Comparison of ENCODE assay signal across 13 cellular contexts in the genomic region with DNA sequence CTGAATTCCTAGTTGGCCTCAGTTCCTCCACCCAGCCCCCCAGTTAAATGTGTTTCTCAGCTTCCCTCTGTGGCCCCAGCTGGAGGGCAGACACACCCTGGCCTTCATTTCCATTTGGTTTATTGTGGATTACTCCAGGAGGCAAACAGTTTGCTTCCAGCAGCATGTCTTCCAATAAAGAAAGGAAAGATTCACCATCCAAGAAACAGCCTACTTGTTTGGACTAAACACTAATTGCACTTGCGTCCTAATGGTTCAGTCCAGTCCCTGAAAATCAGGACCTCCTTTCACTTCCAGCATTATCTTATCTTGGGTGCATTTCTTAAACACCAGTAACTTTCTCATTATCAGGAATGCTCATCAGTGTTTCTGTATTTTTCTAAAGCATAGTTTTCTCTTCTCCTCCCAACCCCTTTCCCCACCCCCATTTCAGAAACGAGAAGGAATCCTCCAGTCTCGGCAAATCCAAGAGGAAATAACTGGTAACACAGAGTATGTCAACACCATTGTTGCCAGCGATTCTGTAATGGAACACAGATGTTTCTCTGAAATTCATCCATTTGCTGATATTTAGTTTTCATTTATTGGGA.
DNase-seq lines count a peak whose midpoint lies in the region; ATAC-seq, FAIRE-seq and TF ChIP-seq lines count a peak whose summit lies in the region.
"Had no signal": no experiment of that assay in that cellular context is flagged by ENCODE, and none has a peak within 500 bp of the region (broad histone marks: within the 10 kb centered on the region; RNA-seq: fewer than 3 reads in every experiment).

No MANE protein-coding gene starts in this region.

- no peak for TF ChIP-seq EP300 in K562 (IDR thresholded peaks at IDR 0.05; ENCODE audit: low read length)

- 0% methylated on average over 4 of the region's 4 CpGs for WGBS in K562 (ENCODE audit: insufficient coverage, low coverage, missing lambda C conversion rate)

- H3K36me3 ChIP-seq in K562 (ENCODE audit: control insufficient read depth, insufficient read depth, low read length): no peaks in the 10 kb centered on the region

- CTCF ChIA-PET in K562 (lab: Yijun Ruan, JAX; ENCODE audit: low intra/inter-chr PET ratio): no interaction called here

- no peak for TF ChIP-seq RAD21 in K562 (CRISPR knock-in tag; conservative IDR thresholded peaks at IDR 0.05 in 1 of 2, IDR thresholded peaks at IDR 0.05 in 1 of 2)

- H4K20me1 ChIP-seq in K562 (replicated peaks; ENCODE audit: control insufficient read depth, insufficient read depth, low read length): no peaks in the 10 kb centered on the region; the same call in 1 of the 2 replicates

- POLR2A ChIA-PET in K562 (lab: Yijun Ruan, JAX): interaction anchor here (1.2 kb wide), 1 partner anchor 10 kb away, joined by 6 read pairs; no protein-coding TSS in a partner anchor

- in situ Hi-C loops in K562 (cut with MboI): no loop called here

- no peak overlapping the region for H3K9ac ChIP-seq in K562 (ENCODE audit: insufficient read depth in 1 of 2, low read depth in 2 of 2, low read length in 2 of 2)

- H3K79me2 ChIP-seq in K562 (ENCODE audit: control insufficient read depth, insufficient read depth, low read length): no peaks in the 10 kb centered on the region

- BruUV-seq in K562 (replicated peaks; lab: Mats Ljungman, UMichigan): no TSS peak

- H3K4me1 ChIP-seq in K562 (replicated peaks in 1 of 2; ENCODE audit: control insufficient read depth in 2 of 2, insufficient read depth in 2 of 2, low read length in 2 of 2): no peaks in the 10 kb centered on the region

- intact Hi-C loops in K562 (cut with micrococcal nuclease) (no loop called here), Right ventricle myocardium superior (cut with DNase I) (no loop called here)

- no peak for FAIRE-seq in K562 (lab: Jason Lieb, UNC)

- no peak overlapping the region for H3K27ac ChIP-seq in K562 (ENCODE audit: extremely low read depth, low read depth, low read length)

- no peak for TF ChIP-seq CTCF in K562 (IDR thresholded peaks at IDR 0.05 in 2 of 3, conservative IDR thresholded peaks at IDR 0.05 in 1 of 3; ENCODE audit: insufficient read depth in 2 of 3, low read depth in 1 of 3, low read length in 3 of 3)

- DNase-seq in EH (ENCODE audit: low read depth) (peak; percentile 95), K562 (ENCODE audit: extremely low read depth in 1 of 4, low spot score in 3 of 4) (no peak), Right ventricle myocardium superior (no peak), pulmonary artery endothelial cell (ENCODE audit: low read depth, low spot score) (peak; percentile 13), NOMO-1 treated with dmso at 0.1 percent for 144 hours (lab: John Stamatoyannopoulos, UW; ENCODE audit: unreplicated experiment) (no peak), COLO829 (ENCODE audit: low spot score) (no peak), kidney glomerular epithelial cell (lab: John Stamatoyannopoulos, UW) (no peak)
- DNase-seq: activated T-cell treated with anti-CD3 and anti-CD28 coated beads, Interleukin-2, amount 50 U/mL, for 1 hour; C1 segment of cervical spinal cord; GF-D8; Karpas-422; stimulated activated naive CD8-positive, alpha-beta T cell treated with anti-CD3 and anti-CD28 coated beads, Interleukin-15, Interleukin-2, amounts not matched to agents 100 U/mL and 50 U/mL, for 24 hours had no signal

- no peaks in the 10 kb centered on the region for H3K9me3 ChIP-seq in K562 (replicated peaks; ENCODE audit: control insufficient read depth, insufficient read depth, low read depth, low read length)

- H3K9me1 ChIP-seq in K562 (ENCODE audit: control insufficient read depth, insufficient read depth, low read length): no peaks in the 10 kb centered on the region

- H3K27me3 ChIP-seq in K562 (ENCODE audit: control insufficient read depth in 2 of 2, insufficient read depth in 2 of 2, low read length in 2 of 2): peaks cover 4 to 16% of the 10 kb centered on the region in 2 experiments; a peak in 4 of 5 replicates

- no peak overlapping the region for H2AFZ ChIP-seq in K562 (ENCODE audit: low read depth, low read length)

- no peak overlapping the region for H3K4me2 ChIP-seq in K562 (ENCODE audit: insufficient read depth, low read length)

- H3K4me3 ChIP-seq in K562: no peak overlapping the region

- ATAC-seq in K562 (no peak), Right ventricle myocardium superior (ENCODE audit: poor library complexity) (peak; percentile 86), HG03439 (IDR thresholded peaks at IDR 0.05; ENCODE audit: unreplicated experiment) (no peak)
- ATAC-seq: stimulated activated naive CD8-positive, alpha-beta T cell treated with anti-CD3 and anti-CD28 coated beads, Interleukin-15, Interleukin-2, amounts not matched to agents 100 U/mL and 50 U/mL, for 24 hours had no signal

- TF ChIP-seq POLR2A in K562 (conservative IDR thresholded peaks at IDR 0.05): no peak

TF ChIP-seq in K562, 482 proteins besides CTCF, POLR2A, EP300 and RAD21:
- no peak for TF ChIP-seq HMG20B (CRISPR knock-in tag; IDR thresholded peaks at IDR 0.05)
- TF ChIP-seq, protein P1, sequence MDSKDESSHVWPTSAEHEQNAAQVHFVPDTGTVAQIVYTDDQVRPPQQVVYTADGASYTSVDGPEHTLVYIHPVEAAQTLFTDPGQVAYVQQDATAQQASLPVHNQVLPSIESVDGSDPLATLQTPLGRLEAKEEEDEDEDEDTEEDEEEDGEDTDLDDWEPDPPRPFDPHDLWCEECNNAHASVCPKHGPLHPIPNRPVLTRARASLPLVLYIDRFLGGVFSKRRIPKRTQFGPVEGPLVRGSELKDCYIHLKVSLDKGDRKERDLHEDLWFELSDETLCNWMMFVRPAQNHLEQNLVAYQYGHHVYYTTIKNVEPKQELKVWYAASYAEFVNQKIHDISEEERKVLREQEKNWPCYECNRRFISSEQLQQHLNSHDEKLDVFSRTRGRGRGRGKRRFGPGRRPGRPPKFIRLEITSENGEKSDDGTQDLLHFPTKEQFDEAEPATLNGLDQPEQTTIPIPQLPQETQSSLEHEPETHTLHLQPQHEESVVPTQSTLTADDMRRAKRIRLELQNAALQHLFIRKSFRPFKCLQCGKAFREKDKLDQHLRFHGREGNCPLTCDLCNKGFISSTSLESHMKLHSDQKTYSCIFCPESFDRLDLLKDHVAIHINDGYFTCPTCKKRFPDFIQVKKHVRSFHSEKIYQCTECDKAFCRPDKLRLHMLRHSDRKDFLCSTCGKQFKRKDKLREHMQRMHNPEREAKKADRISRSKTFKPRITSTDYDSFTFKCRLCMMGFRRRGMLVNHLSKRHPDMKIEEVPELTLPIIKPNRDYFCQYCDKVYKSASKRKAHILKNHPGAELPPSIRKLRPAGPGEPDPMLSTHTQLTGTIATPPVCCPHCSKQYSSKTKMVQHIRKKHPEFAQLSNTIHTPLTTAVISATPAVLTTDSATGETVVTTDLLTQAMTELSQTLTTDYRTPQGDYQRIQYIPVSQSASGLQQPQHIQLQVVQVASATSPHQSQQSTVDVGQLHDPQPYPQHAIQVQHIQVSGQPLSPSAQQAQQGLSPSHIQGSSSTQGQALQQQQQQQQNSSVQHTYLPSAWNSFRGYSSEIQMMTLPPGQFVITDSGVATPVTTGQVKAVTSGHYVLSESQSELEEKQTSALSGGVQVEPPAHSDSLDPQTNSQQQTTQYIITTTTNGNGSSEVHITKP (IDR thresholded peaks at IDR 0.05; ENCODE audit: partially characterized antibody): peak; percentile 74

Comparison
In these comparisons a context has a peak if more than half of its experiments do, and no peak if none do; other contexts are left out.
1. DNase-seq: peak in EH (single experiment) and pulmonary artery endothelial cell (single experiment); none in K562 (0 of 4), Right ventricle myocardium superior (single experiment), NOMO-1 treated with dmso at 0.1 percent for 144 hours (single experiment), COLO829 (single experiment) and kidney glomerular epithelial cell (single experiment).